Comparison of ENCODE assay signal across 14 cellular contexts in the genomic region with DNA sequence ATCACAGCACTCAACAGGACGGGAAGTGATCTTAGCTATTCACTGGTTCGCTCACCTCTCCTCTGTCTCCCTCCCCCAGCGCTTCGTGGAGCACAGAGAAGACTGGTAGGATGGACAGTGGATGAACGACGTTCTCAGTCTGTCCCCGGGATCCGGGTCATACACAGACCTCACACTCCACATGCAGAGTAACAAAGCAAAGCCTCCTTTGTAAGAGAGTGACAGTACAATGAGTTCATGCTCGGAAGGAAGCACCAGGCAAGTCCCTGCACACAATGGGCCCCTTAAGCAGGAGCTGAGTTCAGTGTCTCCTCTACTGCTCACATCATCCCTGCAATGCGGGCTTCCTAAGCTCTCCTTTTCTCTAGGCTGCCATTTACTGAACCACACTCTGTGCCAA.
"Had no signal": no experiment of that assay in that cellular context is flagged by ENCODE, and none has a peak within 500 bp of the region (broad histone marks: within the 10 kb centered on the region; RNA-seq: fewer than 3 reads in every experiment).

No MANE protein-coding gene starts in this region.

- DNase-seq: activated CD4-positive, alpha-beta T cell treated with anti-CD3 and anti-CD28 coated beads for 1 hour; cerebellar nuclear complex; cortex of kidney; gastrocnemius medialis; heart right ventricle; spleen; stimulated activated naive B cell treated with anti-CD40 and anti-IgM and Interleukin-4, amounts not matched to agents 10 μg/mL and 1 μg/mL and 100 μg/mL, for 72 hours; T-helper 1 cell; T-helper 9 cell; tibial artery had no signal

- H3K4me1 ChIP-seq: gastrocnemius medialis had no signal

- H3K27ac ChIP-seq: gastrocnemius medialis, heart right ventricle, SK-N-MC, spleen, tibial artery had no signal

- ATAC-seq: gastrocnemius medialis; natural killer cell treated with Interleukin-12 subunit alpha and Interleukin-12 subunit beta and Interleukin-15 and Interleukin-18, amount 100 ng/mL, for 72 hours; sciatic nerve; stimulated activated naive B cell treated with anti-CD40 and anti-IgM and Interleukin-4, amounts not matched to agents 10 μg/mL and 1 μg/mL and 100 μg/mL, for 72 hours had no signal

- H3K9me3 ChIP-seq: gastrocnemius medialis, heart right ventricle, spleen, tibial artery had no signal

- H3K36me3 Mint-ChIP-seq: activated naive CD8-positive, alpha-beta T cell; natural killer cell treated with Interleukin-12 subunit alpha and Interleukin-12 subunit beta and Interleukin-15 and Interleukin-18, amount 100 ng/mL, for 72 hours; stimulated activated naive B cell treated with anti-CD40 and anti-IgM and Interleukin-4, amounts not matched to agents 10 μg/mL and 1 μg/mL and 100 μg/mL, for 72 hours had no signal

- H3K4me3 Mint-ChIP-seq: activated naive CD8-positive, alpha-beta T cell; natural killer cell treated with Interleukin-12 subunit alpha and Interleukin-12 subunit beta and Interleukin-15 and Interleukin-18, amount 100 ng/mL, for 72 hours; stimulated activated naive B cell treated with anti-CD40 and anti-IgM and Interleukin-4, amounts not matched to agents 10 μg/mL and 1 μg/mL and 100 μg/mL, for 72 hours had no signal

- H3K9me3 Mint-ChIP-seq: natural killer cell treated with Interleukin-12 subunit alpha and Interleukin-12 subunit beta and Interleukin-15 and Interleukin-18, amount 100 ng/mL, for 72 hours; stimulated activated naive B cell treated with anti-CD40 and anti-IgM and Interleukin-4, amounts not matched to agents 10 μg/mL and 1 μg/mL and 100 μg/mL, for 72 hours had no signal

- H3K4me3 ChIP-seq: gastrocnemius medialis, heart right ventricle, SK-N-MC, spleen, tibial artery had no signal

- H3K36me3 ChIP-seq: gastrocnemius medialis, heart right ventricle, spleen, tibial artery had no signal

- H3K27ac Mint-ChIP-seq: activated naive CD8-positive, alpha-beta T cell; natural killer cell treated with Interleukin-12 subunit alpha and Interleukin-12 subunit beta and Interleukin-15 and Interleukin-18, amount 100 ng/mL, for 72 hours; stimulated activated naive B cell treated with anti-CD40 and anti-IgM and Interleukin-4, amounts not matched to agents 10 μg/mL and 1 μg/mL and 100 μg/mL, for 72 hours had no signal
